ENCODE assay signal across 8 cellular contexts in the genomic region with DNA sequence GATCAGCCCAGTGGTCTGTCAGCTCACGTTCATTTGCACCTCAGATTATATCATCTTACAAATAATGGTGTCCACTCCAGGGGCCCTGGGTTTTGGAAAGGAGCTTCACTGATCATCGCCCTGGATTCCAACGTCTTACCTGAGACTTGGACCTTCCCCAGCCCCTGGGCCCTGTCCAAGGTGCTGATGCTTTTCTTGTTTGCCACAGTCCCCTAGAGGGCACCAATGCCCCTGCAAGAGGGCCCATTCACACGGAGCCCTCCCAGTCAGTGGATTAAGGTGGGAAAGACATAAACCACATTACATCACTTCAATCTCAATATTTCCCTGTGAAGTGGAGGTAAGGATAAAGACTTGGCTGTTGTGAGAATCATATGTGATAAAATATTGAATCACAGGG.
DNase-seq lines count a peak whose midpoint lies in the region; ATAC-seq, FAIRE-seq and TF ChIP-seq lines count a peak whose summit lies in the region.

No MANE protein-coding gene starts in this region.

- H3K4me3 ChIP-seq in OCI-LY3 (ENCODE audit: low read length): no peak overlapping the region
- no peak overlapping the region for H3K4me3 ChIP-seq in small intestine (ENCODE audit: low read depth in 1 of 2, low read length in 2 of 2)

- H3K9ac ChIP-seq in OCI-LY3 (ENCODE audit: low read length): no peak overlapping the region

- H4K20me1 ChIP-seq in OCI-LY3 (ENCODE audit: insufficient read depth, low read length): 0 out of 2 replicates have a peak, but pooled peaks cover 6% of the 10 kb centered on the region

- H3K79me2 ChIP-seq in OCI-LY3 (ENCODE audit: low read length): no peaks in the 10 kb centered on the region

- H2AFZ ChIP-seq in OCI-LY3 (ENCODE audit: low read depth, low read length): no peak overlapping the region

- TF ChIP-seq CTCF in OCI-LY3 (IDR thresholded peaks at IDR 0.05; ENCODE audit: low read depth, low read length): peak; percentile 66

- intact Hi-C loops in Right ventricle myocardium inferior (cut with DNase I): no loop called here
- intact Hi-C loops in left cardiac atrium (cut with DNase I): no loop called here

- DNase-seq in Right ventricle myocardium inferior (ENCODE audit: missing footprints) (no peak), left cardiac atrium (no peak), ecto neural progenitor cell (ENCODE audit: low spot score) (peak; percentile 83), small intestine (peak; percentile 38), NCI-H345 (lab: John Stamatoyannopoulos, UW) (no peak)

- ATAC-seq in Right ventricle myocardium inferior (peak; percentile 28), left cardiac atrium (no peak), GM19463 (IDR thresholded peaks at IDR 0.05; ENCODE audit: unreplicated experiment) (no peak), GM18498 (IDR thresholded peaks at IDR 0.05; ENCODE audit: unreplicated experiment) (no peak)

- no peaks in the 10 kb centered on the region for H3K9me3 ChIP-seq in OCI-LY3 (ENCODE audit: insufficient read depth, low read length)
- H3K9me3 ChIP-seq in small intestine (ENCODE audit: control insufficient read depth, low read depth): no peaks in the 10 kb centered on the region

- no peak for FAIRE-seq in small intestine (lab: Jason Lieb, UNC)

- H3K27ac ChIP-seq in OCI-LY3 (ENCODE audit: low read length) (no peak overlapping the region), small intestine (ENCODE audit: low read depth in 1 of 2, low read length in 1 of 2) (no peak overlapping the region)

- H3K4me2 ChIP-seq in OCI-LY3 (ENCODE audit: low read length): no peak overlapping the region

- WGBS in small intestine, 3 donors: 4 to 13% (median 10%) methylated on average over 4 of the region's 4 CpGs

- H3K27me3 ChIP-seq in OCI-LY3 (ENCODE audit: low read depth, low read length) (0 out of 2 replicates have a peak, but pooled peaks cover 6% of the 10 kb centered on the region), small intestine (ENCODE audit: control insufficient read depth in 2 of 2, insufficient read depth in 2 of 2, low read length in 2 of 2) (no peaks in the 10 kb centered on the region)

- H3K4me1 ChIP-seq in OCI-LY3 (ENCODE audit: low read length): no peaks in the 10 kb centered on the region
- no peaks in the 10 kb centered on the region for H3K4me1 ChIP-seq in small intestine (ENCODE audit: control insufficient read depth in 2 of 2, insufficient read depth in 1 of 2, low read depth in 1 of 2, low read length in 1 of 2)

- H3K36me3 ChIP-seq in OCI-LY3 (replicated peaks; ENCODE audit: low read depth, low read length): no peaks in the 10 kb centered on the region
- H3K36me3 ChIP-seq in small intestine (ENCODE audit: control insufficient read depth in 2 of 2, insufficient read depth in 2 of 2, low read length in 2 of 2): no peaks in the 10 kb centered on the region

Comparison
In these comparisons a context has a peak if more than half of its experiments do, and no peak if none do; other contexts are left out.
1. DNase-seq: peak in ecto neural progenitor cell (single experiment) and small intestine (single experiment); none in Right ventricle myocardium inferior (single experiment), left cardiac atrium (single experiment) and NCI-H345 (single experiment).